In genomic region chr1:33654267-33654832, GRCh38 we compare ENCODE assay signal across 12 cellular contexts.
DNase-seq lines count a peak whose midpoint lies in the region; ATAC-seq, FAIRE-seq and TF ChIP-seq lines count a peak whose summit lies in the region.
"Had no signal": no experiment of that assay in that cellular context is flagged by ENCODE, and none has a peak within 500 bp of the region (broad histone marks: within the 10 kb centered on the region; RNA-seq: fewer than 3 reads in every experiment).

No MANE protein-coding gene starts in this region.

- H2AFZ ChIP-seq in K562 (ENCODE audit: low read depth, low read length) (no peak overlapping the region), neuronal stem cell (ENCODE audit: low read length) (no peak overlapping the region)

- intact Hi-C loops in K562 (cut with micrococcal nuclease) (no loop called here), lower lobe of right lung (cut with DNase I) (no loop called here)

- H3K4me3 ChIP-seq in K562 (no peak overlapping the region), lower lobe of right lung (no peak overlapping the region), neuronal stem cell (ENCODE audit: low read length in 2 of 2) (no peak overlapping the region)

- no peaks in the 10 kb centered on the region for H3K36me3 ChIP-seq in K562 (ENCODE audit: control insufficient read depth, insufficient read depth, low read length)
- H3K36me3 ChIP-seq in lower lobe of right lung = no peaks in the 10 kb centered on the region
- no peaks in the 10 kb centered on the region for H3K36me3 ChIP-seq in neuronal stem cell (replicated peaks in 1 of 2; ENCODE audit: control insufficient read depth in 2 of 2, insufficient read depth in 2 of 2, low read length in 2 of 2)

- DNase-seq in D721Med (ENCODE audit: insufficient read length, low spot score) (no peak), HT1080 (ENCODE audit: low read depth) (peak; percentile 24), K562 (ENCODE audit: extremely low read depth in 1 of 4, low spot score in 3 of 4) (peak in 1 of 4 experiments; percentile 22), lower lobe of right lung (no peak), SKM-1 treated with dmso at 0.1 percent for 144 hours (lab: John Stamatoyannopoulos, UW; ENCODE audit: unreplicated experiment) (no peak), NCI-H2171 (lab: John Stamatoyannopoulos, UW) (no peak), neuronal stem cell (ENCODE audit: low spot score) (no peak)
- DNase-seq: anterior cingulate cortex, immature natural killer cell, NCI-H1436 treated with DMSO at 0.1 percent for 48 hours had no signal

- no peak overlapping the region for H3K4me2 ChIP-seq in K562 (ENCODE audit: insufficient read depth, low read length)
- no peak overlapping the region for H3K4me2 ChIP-seq in neuronal stem cell (ENCODE audit: insufficient read depth, low read length, poor library complexity, severe bottlenecking)

- H3K18ac ChIP-seq in neuronal stem cell (ENCODE audit: low read length) = no peak overlapping the region

- H4K20me1 ChIP-seq in K562 (replicated peaks; ENCODE audit: control insufficient read depth, insufficient read depth, low read length) = no peaks in the 10 kb centered on the region

- no peak overlapping the region for H3K27ac ChIP-seq in K562 (ENCODE audit: extremely low read depth, low read depth, low read length)
- H3K27ac ChIP-seq in lower lobe of right lung = no peak overlapping the region
- no peak overlapping the region for H3K27ac ChIP-seq in neuronal stem cell (replicated peaks; ENCODE audit: low read length)

- H4K91ac ChIP-seq in neuronal stem cell (ENCODE audit: low read depth, low read length, poor library complexity) = no peak overlapping the region

- TF ChIP-seq EP300 in K562 (IDR thresholded peaks at IDR 0.05; ENCODE audit: low read length) = no peak

- H4K8ac ChIP-seq in neuronal stem cell (ENCODE audit: low read depth, low read length) = no peak overlapping the region

- in situ Hi-C loops in K562 (cut with MboI) = no loop called here

- H3K79me2 ChIP-seq in K562 (ENCODE audit: control insufficient read depth, insufficient read depth, low read length) = no peaks in the 10 kb centered on the region

- H3K23ac ChIP-seq in neuronal stem cell (ENCODE audit: low read depth, low read length, poor library complexity) = no peak overlapping the region

- no peak overlapping the region for H2BK5ac ChIP-seq in neuronal stem cell (ENCODE audit: low read length)

- FAIRE-seq in D721Med (lab: Jason Lieb, UNC) (no peak), K562 (lab: Jason Lieb, UNC) (no peak)
- FAIRE-seq: GM18507 had no signal

- H2AK5ac ChIP-seq in neuronal stem cell (ENCODE audit: low read depth, low read length) = no peak overlapping the region

- BruUV-seq in K562 (replicated peaks; lab: Mats Ljungman, UMichigan) = no TSS peak

- H3K4me1 ChIP-seq in K562 (replicated peaks in 1 of 2; ENCODE audit: control insufficient read depth in 2 of 2, insufficient read depth in 2 of 2, low read length in 2 of 2) (no peaks in the 10 kb centered on the region), lower lobe of right lung (no peaks in the 10 kb centered on the region), neuronal stem cell (ENCODE audit: control insufficient read depth in 2 of 2, insufficient read depth in 1 of 2, low read depth in 1 of 2, low read length in 2 of 2) (no peaks in the 10 kb centered on the region)

- H3K9me3 ChIP-seq in K562 (replicated peaks; ENCODE audit: control insufficient read depth, insufficient read depth, low read depth, low read length) (no peaks in the 10 kb centered on the region), lower lobe of right lung (no peaks in the 10 kb centered on the region), neuronal stem cell (replicated peaks in 1 of 2; ENCODE audit: control insufficient read depth in 2 of 2, insufficient read depth in 1 of 2, low read depth in 1 of 2, low read length in 2 of 2) (no peaks in the 10 kb centered on the region)

- TF ChIP-seq RAD21 in K562 (CRISPR knock-in tag; conservative IDR thresholded peaks at IDR 0.05 in 1 of 2, IDR thresholded peaks at IDR 0.05 in 1 of 2) = no peak

- TF ChIP-seq POLR2A in K562 (conservative IDR thresholded peaks at IDR 0.05) = no peak

- ATAC-seq in K562 = peak; percentile 72
- ATAC-seq in lower lobe of right lung = peak in 1 of 2 donors; percentile 31
- no peak for ATAC-seq in GM21515 (IDR thresholded peaks at IDR 0.05; ENCODE audit: unreplicated experiment)

- POLR2A ChIA-PET in K562 (lab: Yijun Ruan, JAX) = interaction anchor here (0.5 to 0.7 kb wide), 2 partner anchors 10 to 344 kb away, joined by 3 read pairs; no protein-coding TSS in a partner anchor

- H3K14ac ChIP-seq in neuronal stem cell (ENCODE audit: low read length) = no peak overlapping the region

- under 1% methylated on average over 7 of the region's 7 CpGs for WGBS in K562 (ENCODE audit: insufficient coverage, low coverage, missing lambda C conversion rate)
- no CpG with 5 or more reads among the region's 7 CpGs for WGBS in neuronal stem cell (ENCODE audit: extremely low coverage in 2 of 2, insufficient read length in 2 of 2, insufficient replicate concordance in 1 of 2), 2 donors

- no peak overlapping the region for H2BK12ac ChIP-seq in neuronal stem cell (ENCODE audit: low read length)

- H3K27me3 ChIP-seq in K562 (ENCODE audit: control insufficient read depth in 2 of 2, insufficient read depth in 2 of 2, low read length in 2 of 2) (peaks cover 7 to 29% of the 10 kb centered on the region in 2 experiments; a peak in 3 of 5 replicates), lower lobe of right lung (ENCODE audit: low read depth) (no peaks in the 10 kb centered on the region), neuronal stem cell (ENCODE audit: control insufficient read depth in 3 of 3, insufficient read depth in 3 of 3, low read depth in 1 of 3, low read length in 3 of 3) (peaks cover 0 to 5% (median 0%) of the 10 kb centered on the region in 3 experiments)

- no peak overlapping the region for H3K4ac ChIP-seq in neuronal stem cell (ENCODE audit: low read length)

- H3K9me1 ChIP-seq in K562 (ENCODE audit: control insufficient read depth, insufficient read depth, low read length) = no peaks in the 10 kb centered on the region

- H2BK15ac ChIP-seq in neuronal stem cell (ENCODE audit: low read length) = no peak overlapping the region

- H3K9ac ChIP-seq in K562 (ENCODE audit: insufficient read depth in 1 of 2, low read depth in 2 of 2, low read length in 2 of 2) = no peak overlapping the region
- H3K9ac ChIP-seq in neuronal stem cell (ENCODE audit: low read depth, low read length, poor library complexity) = no peak overlapping the region

- no peak overlapping the region for H2BK120ac ChIP-seq in neuronal stem cell (ENCODE audit: low read depth, low read length)

- no peaks in the 10 kb centered on the region for H3K79me1 ChIP-seq in neuronal stem cell (ENCODE audit: low read depth, low read length)

- TF ChIP-seq CTCF in D721Med (IDR thresholded peaks at IDR 0.05; ENCODE audit: insufficient read depth, missing control alignments) (peak; percentile 20), K562 (IDR thresholded peaks at IDR 0.05 in 2 of 3, conservative IDR thresholded peaks at IDR 0.05 in 1 of 3; ENCODE audit: insufficient read depth in 2 of 3, low read depth in 1 of 3, low read length in 3 of 3) (peak; percentile 19 to 36 (median 27); a peak in 1 of 6 replicates), lower lobe of right lung (IDR thresholded peaks at IDR 0.05) (peak; percentile 29)

- CTCF ChIA-PET in K562 (lab: Yijun Ruan, JAX; ENCODE audit: low intra/inter-chr PET ratio) = no interaction called here

TF ChIP-seq in K562, 482 proteins besides CTCF, POLR2A, EP300 and RAD21:
- no peak for TF ChIP-seq SIRT6 (IDR thresholded peaks at IDR 0.05; ENCODE audit: low read depth, low read length)
- no peak for TF ChIP-seq COPS2 (conservative IDR thresholded peaks at IDR 0.05)
- no peak for TF ChIP-seq ZNF79 (CRISPR knock-in tag; IDR thresholded peaks at IDR 0.05; ENCODE audit: low read depth)
- no peak for TF ChIP-seq KLF1 (tag; IDR thresholded peaks at IDR 0.05)
- TF ChIP-seq LEF1 (IDR thresholded peaks at IDR 0.05) = no peak
- TF ChIP-seq, protein P1, sequence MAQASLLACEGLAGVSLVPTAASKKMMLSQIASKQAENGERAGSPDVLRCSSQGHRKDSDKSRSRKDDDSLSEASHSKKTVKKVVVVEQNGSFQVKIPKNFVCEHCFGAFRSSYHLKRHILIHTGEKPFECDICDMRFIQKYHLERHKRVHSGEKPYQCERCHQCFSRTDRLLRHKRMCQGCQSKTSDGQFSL (CRISPR knock-in tag; IDR thresholded peaks at IDR 0.05) = no peak
- TF ChIP-seq, protein P1 (tag; IDR thresholded peaks at IDR 0.05) = no peak
- no peak for TF ChIP-seq GATA2 (CRISPR knock-in tag; IDR thresholded peaks at IDR 0.05)
- TF ChIP-seq NR3C1 (CRISPR knock-in tag; IDR thresholded peaks at IDR 0.05) = no peak
- no peak for TF ChIP-seq PHTF2 (CRISPR knock-in tag; IDR thresholded peaks at IDR 0.05)
- TF ChIP-seq CCNT2 (IDR thresholded peaks at IDR 0.05; ENCODE audit: borderline replicate concordance, extremely low read depth, insufficient read length, low read depth, low read length) = no peak
- no peak for TF ChIP-seq SMAD4 (CRISPR knock-in tag; conservative IDR thresholded peaks at IDR 0.05)
- no peak for TF ChIP-seq SIX5 (IDR thresholded peaks at IDR 0.05; ENCODE audit: borderline replicate concordance in 1 of 2, insufficient read depth in 1 of 2, low read depth in 1 of 2, low read length in 2 of 2)
- no peak for TF ChIP-seq PTTG1 (tag; IDR thresholded peaks at IDR 0.05; ENCODE audit: low read depth)
- TF ChIP-seq THRA (IDR thresholded peaks at IDR 0.05) = no peak
- TF ChIP-seq KDM2B (CRISPR knock-in tag; IDR thresholded peaks at IDR 0.05) = no peak
- TF ChIP-seq TAF7 (tag; IDR thresholded peaks at IDR 0.05) = no peak
- TF ChIP-seq HNRNPL (IDR thresholded peaks at IDR 0.05; ENCODE audit: low read depth, low read length) = no peak
